In genomic region chr15:72614810-72615532, GRCh38 we compare ENCODE assay signal across 1 cellular context.
TF ChIP-seq lines count a peak whose summit lies in the region.

No MANE protein-coding gene starts in this region.

TF ChIP-seq in H1, 55 proteins besides CTCF, POLR2A, EP300 and RAD21:
- TF ChIP-seq BACH1 (IDR thresholded peaks at IDR 0.05; ENCODE audit: low read length) (no peak), FOSL1 (IDR thresholded peaks at IDR 0.05; ENCODE audit: insufficient read depth, low read depth, low read length) (no peak), CTBP2 (IDR thresholded peaks at IDR 0.05; ENCODE audit: borderline replicate concordance, insufficient read depth, insufficient read length, low read length) (no peak), E2F6 (IDR thresholded peaks at IDR 0.05) (no peak), EZH2 (IDR thresholded peaks at IDR 0.05; ENCODE audit: low read depth, low read length, severe bottlenecking) (no peak), NRF1 (IDR thresholded peaks at IDR 0.05; ENCODE audit: low read depth, low read length) (no peak), SIN3A (conservative IDR thresholded peaks at IDR 0.05 in 1 of 2, IDR thresholded peaks at IDR 0.05 in 1 of 2; ENCODE audit: low read depth in 1 of 2, low read length in 2 of 2) (no peak), TAF1 (IDR thresholded peaks at IDR 0.05; ENCODE audit: low read depth, low read length) (no peak), KDM4A (IDR thresholded peaks at IDR 0.05; ENCODE audit: low read depth, low read length, severe bottlenecking) (no peak), RXRA (IDR thresholded peaks at IDR 0.05; ENCODE audit: insufficient read depth, low read depth, low read length) (no peak), EGR1 (IDR thresholded peaks at IDR 0.05; ENCODE audit: borderline replicate concordance, low read depth, low read length) (no peak), CBX5 (IDR thresholded peaks at IDR 0.05; ENCODE audit: low read depth, low read length) (no peak), CHD2 (IDR thresholded peaks at IDR 0.05; ENCODE audit: low read length) (no peak), SUZ12 (IDR thresholded peaks at IDR 0.05; ENCODE audit: low read length) (no peak), RFX5 (IDR thresholded peaks at IDR 0.05; ENCODE audit: borderline replicate concordance, low read depth, low read length) (no peak), CBX8 (IDR thresholded peaks at IDR 0.05; ENCODE audit: borderline replicate concordance, low read depth, low read length) (no peak), YY1 (IDR thresholded peaks at IDR 0.05; ENCODE audit: low read depth, low read length) (no peak)
